10 cellular contexts compared by ENCODE assay signal in genomic region chr20:4809707-4810106, GRCh38. TPM values are rescaled to one million over a fixed set of nuclear protein-coding genes. Genes with fewer than 3 reads are reported as not detected.
A peak's percentile ranks its signal among the peaks of the same experiment; 100 is the strongest.
DNase-seq lines count a peak whose midpoint lies in the region; ATAC-seq and TF ChIP-seq lines count a peak whose summit lies in the region.
"Had no signal": no experiment of that assay in that cellular context is flagged by ENCODE, and none has a peak within 500 bp of the region (broad histone marks: within the 10 kb centered on the region; RNA-seq: fewer than 3 reads in every experiment).

No MANE protein-coding gene starts in this region.

- H3K4me2 ChIP-seq in mesendoderm (ENCODE audit: low read length), result no peak overlapping the region

- no peak overlapping the region for H3K56ac ChIP-seq in mesendoderm (ENCODE audit: low read length)

- no peaks in the 10 kb centered on the region for H3K27me3 Mint-ChIP-seq in activated B cell treated with CpG ODN at 0.5 μM for 24 hours
- no peaks in the 10 kb centered on the region for H3K27me3 Mint-ChIP-seq in naive thymus-derived CD8-positive, alpha-beta T cell

- H2BK15ac ChIP-seq in mesendoderm (replicated peaks; ENCODE audit: low read depth), result no peak overlapping the region

- no peak overlapping the region for H3K4me3 ChIP-seq in GM06990 (replicated peaks; ENCODE audit: low read depth, low read length)
- no peak overlapping the region for H3K4me3 ChIP-seq in HL-60 (replicated peaks; ENCODE audit: insufficient read depth, low read length)
- no peak overlapping the region for H3K4me3 ChIP-seq in mesendoderm (ENCODE audit: low read length)
- H3K4me3 ChIP-seq: adrenal gland had no signal

- H3K36me3 Mint-ChIP-seq in activated B cell treated with CpG ODN at 0.5 μM for 24 hours (ENCODE audit: low read depth), result peaks cover 70% of the 10 kb centered on the region
- H3K36me3 Mint-ChIP-seq in naive thymus-derived CD8-positive, alpha-beta T cell, result peaks cover 0 to 21% (median 4%) of the 10 kb centered on the region in 3 donors

- TF ChIP-seq CTCF in GM06990 (IDR thresholded peaks at IDR 0.05; ENCODE audit: insufficient read depth, low read length, poor library complexity, severe bottlenecking), result no peak
- TF ChIP-seq CTCF in HL-60 (IDR thresholded peaks at IDR 0.05; ENCODE audit: insufficient read depth, low read length), result no peak
- no peak for TF ChIP-seq CTCF in activated B cell treated with CpG ODN at 0.5 μM for 24 hours (IDR thresholded peaks at IDR 0.05)

- intact Hi-C loops in activated B cell treated with CpG ODN at 0.5 μM for 24 hours (cut with micrococcal nuclease), result loop anchor here (5.0 kb wide), 2 partner anchors 178 to 1143 kb away; partner anchors contain the start of genes MCM8 and TRMT6

- H3K79me2 ChIP-seq in mesendoderm (ENCODE audit: control insufficient read depth, insufficient read depth, low read length), result no peaks in the 10 kb centered on the region

- H3K18ac ChIP-seq in mesendoderm (ENCODE audit: low read length), result no peak overlapping the region

- H3K27ac Mint-ChIP-seq in activated B cell treated with CpG ODN at 0.5 μM for 24 hours, result peak overlapping the region; percentile 99
- H3K27ac Mint-ChIP-seq in naive thymus-derived CD8-positive, alpha-beta T cell, result peak overlapping the region; percentile 87 to 100 (median 99)

- no peak overlapping the region for H3K4ac ChIP-seq in mesendoderm (ENCODE audit: low read depth, low read length)

- POLR2A ChIA-PET in activated B cell treated with CpG ODN at 0.5 μM for 24 hours (lab: Charles Lee), result interaction anchor here (0.9 to 2.0 kb wide), 4 partner anchors 9 to 148 kb away, joined by 3 to 8 read pairs (median 5); no protein-coding TSS in a partner anchor
- POLR2A ChIA-PET in naive thymus-derived CD8-positive, alpha-beta T cell (lab: Charles Lee), result interaction anchor here (0.8 to 2.0 kb wide), 3 partner anchors 9 to 310 kb away, joined by 4 to 7 read pairs (median 6); partner anchors contain the start of gene PCNA

- peak overlapping the region; percentile 99 for H3K27ac ChIP-seq in HL-60 (replicated peaks)
- no peak overlapping the region for H3K27ac ChIP-seq in mesendoderm (ENCODE audit: low read depth, low read length)

- no CpG with 5 or more reads among the region's 8 CpGs for WGBS in mesendoderm (ENCODE audit: extremely low coverage, insufficient coverage, low lambda C conversion rate)

- CTCF ChIA-PET in activated B cell treated with CpG ODN at 0.5 μM for 24 hours (lab: Charles Lee), result interaction anchor here (0.7 to 1.4 kb wide), 2 partner anchors 10 to 12 kb away, joined by 3 read pairs; no protein-coding TSS in a partner anchor

- no peak overlapping the region for H2BK120ac ChIP-seq in mesendoderm (ENCODE audit: low read depth, low read length)

- no peak overlapping the region for H2AK5ac ChIP-seq in mesendoderm (ENCODE audit: low read length)

- no peak overlapping the region for H3K9ac ChIP-seq in mesendoderm (ENCODE audit: low read length)

- H3K9me3 Mint-ChIP-seq in activated B cell treated with CpG ODN at 0.5 μM for 24 hours, result no peaks in the 10 kb centered on the region
- no peaks in the 10 kb centered on the region for H3K9me3 Mint-ChIP-seq in naive thymus-derived CD8-positive, alpha-beta T cell

- DNase-seq in GM06990 (ENCODE audit: extremely low read depth, insufficient read length), result peak; percentile 44
- DNase-seq in HL-60 (ENCODE audit: low read depth in 1 of 2, low spot score in 1 of 2), result no peak
- DNase-seq in activated B cell treated with CpG ODN at 0.5 μM for 24 hours, result no peak
- peak in 2 of 10 donors; percentile 4 to 17 for DNase-seq in naive thymus-derived CD8-positive, alpha-beta T cell
- DNase-seq in NCI-H2029 (lab: John Stamatoyannopoulos, UW), result no peak
- no peak for DNase-seq in mesendoderm
- DNase-seq: adrenal gland, NCI-H524 treated with DMSO at 0.1 percent for 48 hours, occipital lobe had no signal

- H3K23ac ChIP-seq in mesendoderm (ENCODE audit: low read length), result no peak overlapping the region

- no peak overlapping the region for H2BK5ac ChIP-seq in mesendoderm (ENCODE audit: low read length)

- no peak overlapping the region for H4K5ac ChIP-seq in mesendoderm (ENCODE audit: low read length)

- H3K4me1 ChIP-seq in mesendoderm (ENCODE audit: control insufficient read depth, low read depth, low read length), result no peaks in the 10 kb centered on the region

- no peak overlapping the region for H4K8ac ChIP-seq in mesendoderm (ENCODE audit: low read depth, low read length)

- H3K27me3 ChIP-seq in GM06990 (replicated peaks; ENCODE audit: control insufficient read depth, insufficient read depth, low read length) (no peaks in the 10 kb centered on the region), HL-60 (ENCODE audit: insufficient read depth, poor library complexity, severe bottlenecking) (no peaks in the 10 kb centered on the region), mesendoderm (ENCODE audit: insufficient read depth, low read length, poor library complexity) (no peaks in the 10 kb centered on the region)
- H3K27me3 ChIP-seq: adrenal gland had no signal

- ATAC-seq in activated B cell treated with CpG ODN at 0.5 μM for 24 hours (ENCODE audit: low read depth), result no peak
- no peak for ATAC-seq in naive thymus-derived CD8-positive, alpha-beta T cell
- ATAC-seq in GM18511 (IDR thresholded peaks at IDR 0.05; ENCODE audit: unreplicated experiment), result no peak

- no peaks in the 10 kb centered on the region for H3K79me1 ChIP-seq in mesendoderm (ENCODE audit: low read length)

- H3K36me3 ChIP-seq in GM06990 (ENCODE audit: control insufficient read depth, insufficient read depth, low read length) (peaks cover 4% of the 10 kb centered on the region), mesendoderm (ENCODE audit: control insufficient read depth, insufficient read depth, low read length) (no peaks in the 10 kb centered on the region)
- H3K36me3 ChIP-seq: adrenal gland had no signal

- peaks cover 100% of the 10 kb centered on the region for H3K4me1 Mint-ChIP-seq in activated B cell treated with CpG ODN at 0.5 μM for 24 hours
- peaks cover 53 to 89% (median 85%) of the 10 kb centered on the region in 4 donors for H3K4me1 Mint-ChIP-seq in naive thymus-derived CD8-positive, alpha-beta T cell

- peak overlapping the region; percentile 89 for H3K4me3 Mint-ChIP-seq in activated B cell treated with CpG ODN at 0.5 μM for 24 hours
- H3K4me3 Mint-ChIP-seq in naive thymus-derived CD8-positive, alpha-beta T cell, result peak overlapping the region in 9 of 10 donors; percentile 8 to 91 (median 68)

RNA-seq across cellular contexts. Expression of gene RASSF2, which starts 13.7 kb away (rescaled TPM):
- 202 and 217 TPM in 2 replicates for total RNA-seq in activated B cell treated with CpG ODN at 0.5 μM for 24 hours
- 10 to 100 TPM; 29.5 to 31.7 TPM for total RNA-seq in naive thymus-derived CD8-positive, alpha-beta T cell
- 10 to 100 TPM; 20.0 to 26.4 (median 22.4) TPM for polyA plus RNA-seq in naive thymus-derived CD8-positive, alpha-beta T cell
- 2.1 TPM for polyA plus RNA-seq in mesendoderm (2013, experiment 1 of 2)
- polyA plus RNA-seq in mesendoderm (2013, experiment 2 of 2), result 2.3 TPM
